19 cellular contexts compared by ENCODE assay signal in the genomic region with DNA sequence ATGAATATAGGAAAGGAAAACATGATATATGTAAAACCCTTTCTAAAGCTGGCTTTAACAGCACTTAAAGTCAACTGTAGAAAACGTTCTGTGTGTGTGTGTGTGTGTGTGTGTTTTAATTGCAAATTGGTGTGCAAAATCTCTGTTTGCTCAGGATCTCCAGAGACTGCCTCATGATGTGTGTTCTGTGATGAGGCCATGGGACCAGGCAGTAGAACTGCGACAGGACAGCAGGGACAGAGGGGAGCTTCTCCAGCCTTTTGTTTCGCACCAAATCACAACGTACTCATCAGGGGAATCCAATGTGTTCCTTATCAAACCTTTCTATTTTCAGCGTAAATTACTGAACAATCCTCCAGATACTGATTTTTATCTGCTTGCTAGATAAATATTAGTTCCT.
"Had no signal": no experiment of that assay in that cellular context is flagged by ENCODE, and none has a peak within 500 bp of the region (broad histone marks: within the 10 kb centered on the region; RNA-seq: fewer than 3 reads in every experiment).

No MANE protein-coding gene starts in this region.

- H3K27ac ChIP-seq: cardiac muscle cell, lower lobe of right lung, thyroid gland had no signal

- H3K4me3 ChIP-seq: cardiac muscle cell, lower lobe of right lung, thyroid gland had no signal

- H3K27me3 ChIP-seq: cardiac muscle cell, thyroid gland had no signal

- H3K9me3 ChIP-seq: lower lobe of right lung, thyroid gland had no signal

- H3K36me3 ChIP-seq: cardiac muscle cell, lower lobe of right lung, thyroid gland had no signal

- DNase-seq: activated CD4-positive, alpha-beta memory T cell treated with anti-CD3 and anti-CD28 coated beads for 36 hours; activated CD4-positive, alpha-beta T cell treated with anti-CD3 and anti-CD28 coated beads for 4 hours; activated naive CD8-positive, alpha-beta T cell treated with anti-CD3 and anti-CD28 coated beads for 36 hours; activated T-cell treated with anti-CD3 and anti-CD28 coated beads for 4 hours; amniotic stem cell; dermis blood vessel endothelial cell; effector memory CD4-positive, alpha-beta T cell; foreskin fibroblast; hippocampal formation; left colon; lower lobe of right lung; stimulated activated CD4-positive, alpha-beta T cell treated with anti-CD3 and anti-CD28 coated beads, Interleukin-12 subunit alpha, Interleukin-12 subunit beta, amount 100 ng/mL, for 4 hours; stimulated activated CD4-positive, alpha-beta T cell treated with anti-CD3 and anti-CD28 coated beads, Interleukin-1b, Interleukin-23, amount 100 ng/mL, for 48 hours; stimulated activated CD8-positive, alpha-beta memory T cell treated with anti-CD3 and anti-CD28 coated beads, Interleukin-4, amount 100 ng/mL, for 48 hours; stimulated activated naive CD4-positive, alpha-beta T cell; thyroid gland had no signal

- FAIRE-seq: endothelial cell of umbilical vein had no signal

- ATAC-seq: left colon; lower lobe of right lung; natural killer cell treated with Interleukin-12 subunit alpha and Interleukin-12 subunit beta and Interleukin-15 and Interleukin-18, amount 100 ng/mL, for 72 hours had no signal
